8 cellular contexts compared by ENCODE assay signal in genomic region chr9:35611230-35611797, GRCh38. TPM values are rescaled to one million over a fixed set of nuclear protein-coding genes. Genes with fewer than 3 reads are reported as not detected.
A peak's percentile ranks its signal among the peaks of the same experiment; 100 is the strongest.
DNase-seq lines count a peak whose midpoint lies in the region; ATAC-seq and TF ChIP-seq lines count a peak whose summit lies in the region.

No MANE protein-coding gene starts in this region.

- peak; percentile 58 for DNase-seq in SIG-M5 treated with dmso at 0.1 percent for 504 hours (lab: John Stamatoyannopoulos, UW; ENCODE audit: unreplicated experiment)
- DNase-seq in SIG-M5 (lab: John Stamatoyannopoulos, UW): no peak
- DNase-seq in LoVo (ENCODE audit: low spot score): peak; percentile 29
- peak; percentile 37 for DNase-seq in activated CD4-positive, alpha-beta T cell treated with anti-CD3 and anti-CD28 coated beads for 1 hour
- peak; percentile 49 for DNase-seq in effector CD4-positive, alpha-beta T cell
- peak; percentile 45 for DNase-seq in midbrain (lab: John Stamatoyannopoulos, UW)
- DNase-seq in substantia nigra (lab: John Stamatoyannopoulos, UW): peak in 20 of 49 donors; percentile 10 to 49 (median 26)
- no peak for DNase-seq in omental fat pad (ENCODE audit: low spot score)

- no peak for TF ChIP-seq CTCF in omental fat pad (IDR thresholded peaks at IDR 0.05)

- peak overlapping the region; percentile 27 for H3K27ac ChIP-seq in substantia nigra (ENCODE audit: low read depth, low read length, poor library complexity, severe bottlenecking)

- no peak for ATAC-seq in omental fat pad (ENCODE audit: low FRiP score)

RNA-seq across cellular contexts. Expression of gene TESK1, which starts 6.3 kb away (rescaled TPM):
- total RNA-seq in omental fat pad: 10 to 100 TPM; 29.6 to 53.0 (median 36.5) TPM

RNA-seq across cellular contexts. Expression of gene CD72, which starts 6.9 kb away (rescaled TPM):
- 10 to 100 TPM in 1 of 4 donors, 1 to 10 TPM in 3; 1.6 to 15.5 (median 4.9) TPM for total RNA-seq in omental fat pad

RNA-seq across cellular contexts. Expression of gene SIT1, which starts 39.4 kb away (rescaled TPM):
- total RNA-seq in omental fat pad: 1 to 10 TPM in 3 of 4 donors, under 1 TPM in 1; 0.74 to 5.2 (median 1.1) TPM

RNA-seq across cellular contexts. Expression of gene RMRP, which starts 46.5 kb away (rescaled TPM):
- 1,000 to 10,000 TPM in 3 of 4 donors, 100 to 1,000 TPM in 1; 841 to 3,200 (median 2,180) TPM for total RNA-seq in omental fat pad

RNA-seq across cellular contexts. Expression of gene CCDC107, which starts 46.8 kb away (rescaled TPM):
- 100 to 1,000 TPM in 1 of 4 donors, 10 to 100 TPM in 3; 35.8 to 108 (median 52.5) TPM for total RNA-seq in omental fat pad

Comparison
In these comparisons a context has a peak if more than half of its experiments do, and no peak if none do; other contexts are left out.
1. DNase-seq: peak in SIG-M5 treated with dmso at 0.1 percent for 504 hours (single experiment), LoVo (single experiment), activated CD4-positive, alpha-beta T cell treated with anti-CD3 and anti-CD28 coated beads for 1 hour (single experiment), effector CD4-positive, alpha-beta T cell (single experiment) and midbrain (single experiment); none in SIG-M5 (single experiment) and omental fat pad (single experiment).